Comparison of ENCODE assay signal across 8 cellular contexts in the genomic region with DNA sequence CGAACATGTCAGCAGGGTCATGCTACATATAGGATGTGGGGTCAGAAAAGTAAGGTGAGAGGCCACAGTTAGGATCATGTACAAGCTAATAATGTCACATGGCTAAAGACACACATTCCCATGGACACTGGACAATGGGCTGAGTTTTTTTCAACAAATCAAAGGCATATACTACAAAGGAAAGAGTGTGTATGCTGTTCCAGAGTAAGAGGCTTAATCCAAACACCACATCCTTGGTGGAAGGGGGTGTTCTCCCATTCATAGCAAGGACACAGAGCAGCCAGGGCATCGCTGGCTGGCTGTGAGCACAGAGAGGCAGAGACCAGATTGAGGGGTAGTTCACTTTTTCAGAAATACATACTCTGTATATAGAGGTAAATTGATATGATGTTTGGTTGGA.
"Had no signal": no experiment of that assay in that cellular context is flagged by ENCODE, and none has a peak within 500 bp of the region (broad histone marks: within the 10 kb centered on the region; RNA-seq: fewer than 3 reads in every experiment).

No MANE protein-coding gene starts in this region.

- H3K27ac ChIP-seq: GM23248 had no signal

- FAIRE-seq: H1, H54, HTR-8/SVneo, K562 had no signal

- H3K4me3 ChIP-seq: GM23248, K562 had no signal

- DNase-seq: GM23248, H9, HCEC 1CT, IMR-90 had no signal

- ATAC-seq: K562 had no signal

- H3K27ac Mint-ChIP-seq: H9 had no signal

- H3K9me3 Mint-ChIP-seq: H9 had no signal

- H3K4me3 Mint-ChIP-seq: H9 had no signal
